Comparison of ENCODE assay signal across 9 cellular contexts in the genomic region with DNA sequence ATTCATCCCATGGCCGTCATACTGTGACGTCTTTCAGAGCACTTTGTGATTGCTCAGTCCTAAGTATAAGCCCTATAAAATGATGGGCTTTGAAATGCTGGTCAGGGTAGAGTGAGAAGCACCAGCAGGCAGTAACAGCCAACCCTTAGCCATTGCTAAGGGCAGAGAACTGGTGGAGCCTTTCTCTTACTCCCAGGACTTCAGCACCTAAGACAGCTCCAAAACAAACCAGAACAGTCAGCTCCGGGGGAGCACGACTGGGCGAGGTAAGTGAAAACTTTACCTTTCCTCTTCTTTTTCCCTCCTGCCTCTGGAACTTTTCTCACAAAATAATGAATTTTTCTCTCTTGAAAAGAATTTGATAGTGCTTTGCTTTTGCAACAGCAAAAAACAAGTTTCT. TPM values are rescaled to one million over a fixed set of nuclear protein-coding genes. Genes with fewer than 3 reads are reported as not detected.
DNase-seq lines count a peak whose midpoint lies in the region; ATAC-seq and TF ChIP-seq lines count a peak whose summit lies in the region.
"Had no signal": no experiment of that assay in that cellular context is flagged by ENCODE, and none has a peak within 500 bp of the region (broad histone marks: within the 10 kb centered on the region; RNA-seq: fewer than 3 reads in every experiment).

A gene (plus strand): TSS at position 104 of the 400 bp plus-strand sequence. CDS start 1,381 bp downstream, outside the sequence.

- intact Hi-C loops in esophagus squamous epithelium (cut with DNase I): no loop called here
- intact Hi-C loops in activated CD4-positive, alpha-beta T cell treated with anti-CD3 and anti-CD28 coated beads for 36 hours (cut with DNase I, micrococcal nuclease): no loop called here

- no peaks in the 10 kb centered on the region for H3K36me3 Mint-ChIP-seq in activated CD4-positive, alpha-beta T cell treated with anti-CD3 and anti-CD28 coated beads for 36 hours (ENCODE audit: low read depth)

- no peaks in the 10 kb centered on the region for H3K4me1 Mint-ChIP-seq in activated CD4-positive, alpha-beta T cell treated with anti-CD3 and anti-CD28 coated beads for 36 hours

- no peak for TF ChIP-seq RAD21 in neural cell (conservative IDR thresholded peaks at IDR 0.05)

- H2AFZ ChIP-seq in GM23248 (no peak within 1 kb of the TSS), neural cell (ENCODE audit: low read depth, low read length) (no peak within 1 kb of the TSS)

- no peak for TF ChIP-seq POLR2A in esophagus squamous epithelium (IDR thresholded peaks at IDR 0.05)

- no peaks in the 10 kb centered on the region for H3K9me3 Mint-ChIP-seq in activated CD4-positive, alpha-beta T cell treated with anti-CD3 and anti-CD28 coated beads for 36 hours (ENCODE audit: low read depth)

- TF ChIP-seq CTCF in choroid plexus epithelial cell (conservative IDR thresholded peaks at IDR 0.05; ENCODE audit: low read depth, low read length) (no peak), neural cell (IDR thresholded peaks at IDR 0.05; ENCODE audit: poor library complexity, severe bottlenecking) (no peak), esophagus squamous epithelium (IDR thresholded peaks at IDR 0.05) (no peak)

- H3K4me2 ChIP-seq in GM23248 (ENCODE audit: unreplicated experiment): no peak within 1 kb of the TSS
- H3K4me2 ChIP-seq in neural cell (ENCODE audit: low read length): no peak within 1 kb of the TSS

- H3K36me3 ChIP-seq in GM23248 (ENCODE audit: low read depth) (no peaks in the 10 kb centered on the region), neural cell (ENCODE audit: insufficient read depth, low read length) (no peaks in the 10 kb centered on the region), esophagus squamous epithelium (no peaks in the 10 kb centered on the region)
- H3K36me3 ChIP-seq: pancreas had no signal

- H3K4me3 Mint-ChIP-seq in activated CD4-positive, alpha-beta T cell treated with anti-CD3 and anti-CD28 coated beads for 36 hours: no peak within 1 kb of the TSS

- H3K4me3 ChIP-seq in GM23248 (no peak within 1 kb of the TSS), choroid plexus epithelial cell (ENCODE audit: low read depth, low read length) (no peak within 1 kb of the TSS), neural cell (ENCODE audit: low read length) (no peak within 1 kb of the TSS), esophagus squamous epithelium (no peak within 1 kb of the TSS)
- H3K4me3 ChIP-seq: pancreas had no signal

- POLR2A ChIA-PET in activated CD4-positive, alpha-beta T cell treated with anti-CD3 and anti-CD28 coated beads for 36 hours (lab: Charles Lee): no interaction called here

- peak; percentile 66 for DNase-seq in GM23248
- peak; percentile 32 for DNase-seq in NCI-H460 (ENCODE audit: extremely low read depth, low read depth)
- peak; percentile 66 for DNase-seq in choroid plexus epithelial cell (ENCODE audit: low read depth)
- no peak for DNase-seq in NCI-H524 (lab: John Stamatoyannopoulos, UW)
- DNase-seq in esophagus squamous epithelium (lab: John Stamatoyannopoulos, UW): no peak
- DNase-seq in activated CD4-positive, alpha-beta T cell treated with anti-CD3 and anti-CD28 coated beads for 36 hours: no peak
- DNase-seq in activated effector memory CD4-positive, alpha-beta T cell treated with anti-CD3 and anti-CD28 coated beads, Interleukin-2, amount 50 U/mL, for 16 hours: no peak
- DNase-seq: pancreas had no signal

- CTCF ChIA-PET in activated CD4-positive, alpha-beta T cell treated with anti-CD3 and anti-CD28 coated beads for 36 hours (lab: Charles Lee): no interaction called here

- H3K27me3 Mint-ChIP-seq in activated CD4-positive, alpha-beta T cell treated with anti-CD3 and anti-CD28 coated beads for 36 hours: no peaks in the 10 kb centered on the region

- H3K9me3 ChIP-seq in GM23248 (ENCODE audit: low read depth): no peaks in the 10 kb centered on the region
- H3K9me3 ChIP-seq in neural cell (ENCODE audit: low read length): no peaks in the 10 kb centered on the region
- no peaks in the 10 kb centered on the region for H3K9me3 ChIP-seq in esophagus squamous epithelium
- H3K9me3 ChIP-seq: pancreas had no signal

- H3K9ac ChIP-seq in GM23248: no peak within 1 kb of the TSS
- H3K9ac ChIP-seq in neural cell (ENCODE audit: low read length): no peak within 1 kb of the TSS

- H3K79me2 ChIP-seq in GM23248 (ENCODE audit: insufficient read depth) (no peaks in the 10 kb centered on the region), neural cell (replicated peaks; ENCODE audit: insufficient read depth, low read length) (no peaks in the 10 kb centered on the region)

- H3K27ac ChIP-seq in GM23248 (no peak within 1 kb of the TSS), neural cell (ENCODE audit: low read length) (no peak within 1 kb of the TSS), esophagus squamous epithelium (no peak within 1 kb of the TSS)
- H3K27ac ChIP-seq: pancreas had no signal

- WGBS in GM23248 (ENCODE audit: low coverage in 1 of 2, low lambda C conversion rate in 2 of 2, missing lambda C conversion rate in 2 of 2), 2 experiments: 5 to 10% methylated on average over 5 of the region's 5 CpGs
- 5 to 14% methylated on average over 5 of the region's 5 CpGs for WGBS in esophagus squamous epithelium, 2 donors

- no peaks in the 10 kb centered on the region for H3F3A ChIP-seq in GM23248 (ENCODE audit: insufficient read depth)
- H3F3A ChIP-seq in neural cell (ENCODE audit: insufficient read depth, low read length, poor library complexity, severe bottlenecking): no peaks in the 10 kb centered on the region

- no peaks in the 10 kb centered on the region for H3K9me2 ChIP-seq in GM23248 (ENCODE audit: insufficient read depth)
- H3K9me2 ChIP-seq in neural cell (ENCODE audit: insufficient read depth, low read length): no peaks in the 10 kb centered on the region

- H4K20me1 ChIP-seq in GM23248 (ENCODE audit: insufficient read depth) (no peaks in the 10 kb centered on the region), neural cell (ENCODE audit: insufficient read depth) (no peaks in the 10 kb centered on the region)

- H3K4me1 ChIP-seq in GM23248 (ENCODE audit: insufficient read depth): peaks cover 4% of the 10 kb centered on the region
- no peaks in the 10 kb centered on the region for H3K4me1 ChIP-seq in esophagus squamous epithelium
- H3K4me1 ChIP-seq: pancreas had no signal

- H3K27me3 ChIP-seq in GM23248 (replicated peaks; ENCODE audit: insufficient read depth) (no peaks in the 10 kb centered on the region), neural cell (ENCODE audit: insufficient read depth, low read depth, low read length) (no peaks in the 10 kb centered on the region), esophagus squamous epithelium (no peaks in the 10 kb centered on the region)
- H3K27me3 ChIP-seq: pancreas had no signal

- in situ Hi-C loops in GM23248 (cut with MboI): no loop called here

- H3K27ac Mint-ChIP-seq in activated CD4-positive, alpha-beta T cell treated with anti-CD3 and anti-CD28 coated beads for 36 hours: no peak within 1 kb of the TSS

- ATAC-seq in activated CD4-positive, alpha-beta T cell treated with anti-CD3 and anti-CD28 coated beads for 36 hours: no peak

- no peak for TF ChIP-seq EP300 in neural cell (conservative IDR thresholded peaks at IDR 0.05; ENCODE audit: poor library complexity, severe bottlenecking)

TF ChIP-seq in neural cell, 6 proteins besides CTCF, POLR2A, EP300 and RAD21:
- no peak for TF ChIP-seq EZH2 (IDR thresholded peaks at IDR 0.05; ENCODE audit: borderline replicate concordance, insufficient read depth, low read length, poor library complexity, severe bottlenecking)
- TF ChIP-seq SMC3 (conservative IDR thresholded peaks at IDR 0.05; ENCODE audit: poor library complexity): no peak
- TF ChIP-seq, protein P1, sequence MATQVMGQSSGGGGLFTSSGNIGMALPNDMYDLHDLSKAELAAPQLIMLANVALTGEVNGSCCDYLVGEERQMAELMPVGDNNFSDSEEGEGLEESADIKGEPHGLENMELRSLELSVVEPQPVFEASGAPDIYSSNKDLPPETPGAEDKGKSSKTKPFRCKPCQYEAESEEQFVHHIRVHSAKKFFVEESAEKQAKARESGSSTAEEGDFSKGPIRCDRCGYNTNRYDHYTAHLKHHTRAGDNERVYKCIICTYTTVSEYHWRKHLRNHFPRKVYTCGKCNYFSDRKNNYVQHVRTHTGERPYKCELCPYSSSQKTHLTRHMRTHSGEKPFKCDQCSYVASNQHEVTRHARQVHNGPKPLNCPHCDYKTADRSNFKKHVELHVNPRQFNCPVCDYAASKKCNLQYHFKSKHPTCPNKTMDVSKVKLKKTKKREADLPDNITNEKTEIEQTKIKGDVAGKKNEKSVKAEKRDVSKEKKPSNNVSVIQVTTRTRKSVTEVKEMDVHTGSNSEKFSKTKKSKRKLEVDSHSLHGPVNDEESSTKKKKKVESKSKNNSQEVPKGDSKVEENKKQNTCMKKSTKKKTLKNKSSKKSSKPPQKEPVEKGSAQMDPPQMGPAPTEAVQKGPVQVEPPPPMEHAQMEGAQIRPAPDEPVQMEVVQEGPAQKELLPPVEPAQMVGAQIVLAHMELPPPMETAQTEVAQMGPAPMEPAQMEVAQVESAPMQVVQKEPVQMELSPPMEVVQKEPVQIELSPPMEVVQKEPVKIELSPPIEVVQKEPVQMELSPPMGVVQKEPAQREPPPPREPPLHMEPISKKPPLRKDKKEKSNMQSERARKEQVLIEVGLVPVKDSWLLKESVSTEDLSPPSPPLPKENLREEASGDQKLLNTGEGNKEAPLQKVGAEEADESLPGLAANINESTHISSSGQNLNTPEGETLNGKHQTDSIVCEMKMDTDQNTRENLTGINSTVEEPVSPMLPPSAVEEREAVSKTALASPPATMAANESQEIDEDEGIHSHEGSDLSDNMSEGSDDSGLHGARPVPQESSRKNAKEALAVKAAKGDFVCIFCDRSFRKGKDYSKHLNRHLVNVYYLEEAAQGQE (IDR thresholded peaks at IDR 0.05; ENCODE audit: borderline replicate concordance): peak; percentile 38

RNA-seq across cellular contexts. Expression of the gene that starts here (rescaled TPM):
- 0.32 TPM in 1 of 2 replicates, not detected in the other for total RNA-seq in GM23248 (2014; rRNA removed; shearing (Covaris generic))
- polyA plus RNA-seq in GM23248 (2016; fragmentation: Nextera tagmentation; extraction: Ambion mirVana) (0.20 TPM in 1 of 2 replicates, not detected in the other), neural cell (0.63 TPM in 1 of 2 replicates, not detected in the other)
- not detected in 2 replicates for total RNA-seq in NCI-H460 (2014; rRNA removed; shearing (Covaris generic))
- polyA plus RNA-seq in NCI-H460 (2014; cell fraction: nucleus; rRNA removed): not detected in 2 replicates
- polyA minus RNA-seq in neural cell: not detected in 2 replicates
- under 1 TPM in 2 of 4 donors, not detected in 2; 0.22 to 0.38 TPM for total RNA-seq in esophagus squamous epithelium
- total RNA-seq in activated CD4-positive, alpha-beta T cell treated with anti-CD3 and anti-CD28 coated beads for 36 hours: not detected

Comparison
In these comparisons a context has a peak if more than half of its experiments do, and no peak if none do; other contexts are left out.
1. Peak in DNase-seq in GM23248; RNA of the gene not detected or under 1 TPM.
2. Peak in DNase-seq in NCI-H460; RNA of the gene not detected or under 1 TPM.